9 cellular contexts compared by ENCODE assay signal in the genomic region with DNA sequence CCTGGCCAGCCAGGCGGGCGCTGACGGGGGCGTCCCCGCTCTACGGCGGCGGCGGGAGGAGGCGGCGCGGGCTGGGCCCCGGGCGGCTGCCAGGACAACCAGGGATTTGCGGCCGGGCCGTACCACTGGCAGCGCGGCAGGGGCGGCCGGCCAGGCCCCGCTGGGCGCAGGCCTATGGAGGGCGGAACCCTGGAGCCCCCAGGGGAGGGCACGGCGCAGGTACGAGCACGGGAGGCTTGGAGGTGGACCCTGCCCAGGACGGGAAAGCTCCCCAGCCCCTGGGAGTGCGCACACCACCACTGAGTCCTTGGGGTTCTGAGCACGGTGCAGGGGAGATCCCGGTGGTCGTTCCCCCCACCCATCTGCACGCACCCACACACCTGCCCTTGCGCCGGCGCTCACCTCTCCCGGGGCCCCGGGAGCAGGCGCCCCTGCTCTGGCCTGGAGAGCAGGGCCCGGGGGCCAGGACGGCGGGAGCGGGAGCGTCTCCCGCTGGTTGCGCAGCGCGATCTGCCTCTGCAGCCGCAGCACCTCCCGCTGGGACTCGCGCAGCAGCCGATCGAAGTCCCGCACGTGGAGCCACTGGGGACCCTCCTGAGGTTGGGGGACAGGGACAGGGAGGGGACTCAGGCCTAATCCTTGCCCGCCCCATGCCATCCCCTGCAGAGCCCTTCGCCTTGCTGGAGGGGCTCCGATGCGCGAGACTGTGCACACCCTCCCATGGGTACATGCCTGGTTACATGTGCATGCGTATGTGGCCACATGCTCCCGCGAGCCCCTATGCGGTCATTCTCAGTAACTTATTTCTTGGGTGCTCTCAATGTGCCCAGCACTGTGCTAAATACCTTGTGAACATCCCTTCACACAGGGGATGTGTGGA. TPM values are rescaled to one million over a fixed set of nuclear protein-coding genes. Genes with fewer than 3 reads are reported as not detected.
DNase-seq lines count a peak whose midpoint lies in the region; ATAC-seq, FAIRE-seq and TF ChIP-seq lines count a peak whose summit lies in the region.
"Had no signal": no experiment of that assay in that cellular context is flagged by ENCODE, and none has a peak within 500 bp of the region (broad histone marks: within the 10 kb centered on the region; RNA-seq: fewer than 3 reads in every experiment).

No MANE protein-coding gene starts in this region.

- no peak for FAIRE-seq in bronchial epithelial cell (lab: Jason Lieb, UNC)
- FAIRE-seq: frontal cortex had no signal

- no peak overlapping the region for H3K27ac ChIP-seq in CD8-positive, alpha-beta memory T cell (ENCODE audit: low read depth, low read length)
- no peak overlapping the region for H3K27ac ChIP-seq in liver (ENCODE audit: low read depth in 1 of 2, low read length in 2 of 2)
- H3K27ac ChIP-seq in tibial artery = peak overlapping the region; percentile 70 to 76

- no peak for TF ChIP-seq RAD21 in liver (IDR thresholded peaks at IDR 0.05)

- no peaks in the 10 kb centered on the region for H3K9me3 ChIP-seq in CD8-positive, alpha-beta memory T cell (ENCODE audit: low read length)
- H3K9me3 ChIP-seq in liver (ENCODE audit: control insufficient read depth in 4 of 4, low read length in 3 of 4) = no peaks in the 10 kb centered on the region
- H3K9me3 ChIP-seq in tibial artery = no peaks in the 10 kb centered on the region

- H3K9ac ChIP-seq in liver (ENCODE audit: low read depth in 1 of 2, low read length in 2 of 2) = peak overlapping the region in 1 of 2 donors; percentile 31

- no peaks in the 10 kb centered on the region for H3K27me3 ChIP-seq in CD8-positive, alpha-beta memory T cell (ENCODE audit: insufficient read depth, low read length, poor library complexity, severe bottlenecking)
- H3K27me3 ChIP-seq in bronchial epithelial cell (ENCODE audit: control insufficient read depth, insufficient read depth, low read length) = peaks cover 18% of the 10 kb centered on the region
- H3K27me3 ChIP-seq in liver (ENCODE audit: control insufficient read depth in 4 of 4, insufficient read depth in 4 of 4, low read length in 3 of 4) = no peaks in the 10 kb centered on the region
- peaks cover 0 to 19% of the 10 kb centered on the region in 2 donors for H3K27me3 ChIP-seq in tibial artery

- H3K4me3 ChIP-seq in CD8-positive, alpha-beta memory T cell (ENCODE audit: low read length) = no peak overlapping the region
- H3K4me3 ChIP-seq in bronchial epithelial cell (ENCODE audit: low read depth, low read length) (peak overlapping the region; percentile 43), liver (ENCODE audit: low read depth in 1 of 3, low read length in 3 of 3) (peak overlapping the region; percentile 50 to 81 (median 60)), tibial artery (peak overlapping the region; percentile 66 to 72)

- no peak for TF ChIP-seq CTCF in bronchial epithelial cell (IDR thresholded peaks at IDR 0.05; ENCODE audit: insufficient read depth, low read length, severe bottlenecking)
- no peak for TF ChIP-seq CTCF in liver (IDR thresholded peaks at IDR 0.05; ENCODE audit: low read depth, low read length, missing input control)
- no peak for TF ChIP-seq CTCF in tibial artery (IDR thresholded peaks at IDR 0.05)

- POLR2A ChIA-PET in CD8-positive, alpha-beta memory T cell (lab: Charles Lee) = interaction anchor here (2.4 to 13.6 kb wide), 2 partner anchors 12 to 17 kb away, joined by 6 to 491 read pairs; no protein-coding TSS in a partner anchor

- no peaks in the 10 kb centered on the region for H3K36me3 ChIP-seq in CD8-positive, alpha-beta memory T cell (ENCODE audit: insufficient read depth, low read length)
- no peaks in the 10 kb centered on the region for H3K36me3 ChIP-seq in bronchial epithelial cell (ENCODE audit: control insufficient read depth, insufficient read depth, low read length)
- H3K36me3 ChIP-seq in liver (ENCODE audit: control insufficient read depth in 4 of 4, insufficient read depth in 3 of 4, low read depth in 1 of 4, low read length in 3 of 4) = peaks cover 0 to 2% (median 0%) of the 10 kb centered on the region in 4 donors
- peaks cover 0 to 22% (median 0%) of the 10 kb centered on the region in 3 donors for H3K36me3 ChIP-seq in tibial artery

- H3K36me3 Mint-ChIP-seq in CD8-positive, alpha-beta memory T cell = peaks cover 0 to 40% (median 3%) of the 10 kb centered on the region in 3 donors

- H3K4me1 ChIP-seq in CD8-positive, alpha-beta memory T cell (ENCODE audit: insufficient read depth, low read length) = peaks cover 34% of the 10 kb centered on the region
- H3K4me1 ChIP-seq in liver (ENCODE audit: control insufficient read depth in 4 of 4, insufficient read depth in 4 of 4, low read length in 3 of 4) (peaks cover 2 to 16% (median 13%) of the 10 kb centered on the region in 4 donors), tibial artery (peaks cover 0 to 28% (median 18%) of the 10 kb centered on the region in 4 donors)

- peak overlapping the region in 3 of 7 donors; percentile 10 to 50 (median 16) for H3K4me3 Mint-ChIP-seq in CD8-positive, alpha-beta memory T cell

- peaks cover 43 to 61% (median 48%) of the 10 kb centered on the region in 3 donors for H3K4me1 Mint-ChIP-seq in CD8-positive, alpha-beta memory T cell

- no peak for DNase-seq in CD8-positive, alpha-beta memory T cell
- DNase-seq in NCI-H128 (lab: John Stamatoyannopoulos, UW; ENCODE audit: unreplicated experiment) (peak; percentile 23), bronchial epithelial cell (ENCODE audit: low read depth) (no peak), tibial artery (no peak), RKO (ENCODE audit: low spot score) (no peak), cerebellar nuclear complex (lab: John Stamatoyannopoulos, UW) (no peak)

- ATAC-seq in HG03039 (IDR thresholded peaks at IDR 0.05; ENCODE audit: unreplicated experiment) = no peak

- 10% methylated on average over 66 of the region's 66 CpGs for WGBS in liver

- CTCF ChIA-PET in CD8-positive, alpha-beta memory T cell (lab: Charles Lee) = interaction anchor here (1.3 to 15.4 kb wide), 4 partner anchors 7 to 93 kb away, joined by 3 to 504 read pairs (median 32); partner anchors contain the start of gene RNF43

- H3K27ac Mint-ChIP-seq in CD8-positive, alpha-beta memory T cell = peak overlapping the region in 5 of 8 donors; percentile 17 to 80 (median 74)

- intact Hi-C loops in tibial artery (cut with DNase I; ENCODE audit: low total_unique reads) = no loop called here

- H3K27me3 Mint-ChIP-seq in CD8-positive, alpha-beta memory T cell = no peaks in the 10 kb centered on the region

- no peaks in the 10 kb centered on the region for H3K9me3 Mint-ChIP-seq in CD8-positive, alpha-beta memory T cell

TF ChIP-seq in liver, 16 proteins besides CTCF, POLR2A, EP300 and RAD21:
- TF ChIP-seq, protein P1, sequence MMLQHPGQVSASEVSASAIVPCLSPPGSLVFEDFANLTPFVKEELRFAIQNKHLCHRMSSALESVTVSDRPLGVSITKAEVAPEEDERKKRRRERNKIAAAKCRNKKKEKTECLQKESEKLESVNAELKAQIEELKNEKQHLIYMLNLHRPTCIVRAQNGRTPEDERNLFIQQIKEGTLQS (IDR thresholded peaks at IDR 0.05) = no peak
- TF ChIP-seq TAF1 (conservative IDR thresholded peaks at IDR 0.05) = no peak
- TF ChIP-seq YY1 (IDR thresholded peaks at IDR 0.05) = no peak
- TF ChIP-seq FOXA1 (IDR thresholded peaks at IDR 0.05) = no peak

RNA-seq across cellular contexts. Expression of gene TSPOAP1, which starts 3.9 kb away (rescaled TPM):
- 10 to 100 TPM; 14.4 to 15.0 TPM for total RNA-seq in CD8-positive, alpha-beta memory T cell
- 4.0 TPM for polyA plus RNA-seq in CD8-positive, alpha-beta memory T cell
- total RNA-seq in bronchial epithelial cell (0.26 and 0.53 TPM in 2 replicates), liver (1 to 10 TPM; 2.0 to 4.6 TPM)
- 1 to 10 TPM; 1.5 to 3.1 TPM for polyA plus RNA-seq in liver

RNA-seq across cellular contexts. Expression of gene SUPT4H1, which starts 27.4 kb away (rescaled TPM):
- 100 to 1,000 TPM; 145 to 149 TPM for total RNA-seq in CD8-positive, alpha-beta memory T cell
- 97.5 TPM for polyA plus RNA-seq in CD8-positive, alpha-beta memory T cell
- total RNA-seq in bronchial epithelial cell (43.1 and 52.1 TPM in 2 replicates), liver (10 to 100 TPM; 23.3 to 48.1 TPM)
- 10 to 100 TPM; 32.8 to 59.1 TPM for polyA plus RNA-seq in liver

RNA-seq across cellular contexts. Expression of gene MPO, which starts 43.9 kb away (rescaled TPM):
- not detected for total RNA-seq in CD8-positive, alpha-beta memory T cell
- polyA plus RNA-seq in CD8-positive, alpha-beta memory T cell = not detected
- total RNA-seq in bronchial epithelial cell (not detected in 2 replicates), liver (100 to 1,000 TPM in 1 of 2 donors, under 1 TPM in 1; 0.17 to 221 TPM)
- under 1 TPM; 0.14 to 0.87 TPM for polyA plus RNA-seq in liver

Comparison
In these comparisons a context has a peak if more than half of its experiments do, and no peak if none do; other contexts are left out.
1. H3K27ac ChIP-seq: peak in tibial artery (2 of 2); none in CD8-positive, alpha-beta memory T cell (single experiment) and liver (0 of 2).